In genomic region chr7:47380325-47381131, GRCh38 we compare ENCODE assay signal across 10 cellular contexts.
DNase-seq lines count a peak whose midpoint lies in the region; ATAC-seq and TF ChIP-seq lines count a peak whose summit lies in the region.
"Had no signal": no experiment of that assay in that cellular context is flagged by ENCODE, and none has a peak within 500 bp of the region (broad histone marks: within the 10 kb centered on the region; RNA-seq: fewer than 3 reads in every experiment).

No MANE protein-coding gene starts in this region.

- H3K4me1 ChIP-seq in HEK293 (ENCODE audit: control insufficient read depth, insufficient read depth, low read length) (peaks cover 3% of the 10 kb centered on the region), right cardiac atrium (ENCODE audit: control insufficient read depth, insufficient read depth, low read length) (peaks cover 22% of the 10 kb centered on the region), psoas muscle (peaks cover 26% of the 10 kb centered on the region), testis (peaks cover 18% of the 10 kb centered on the region)

- no peaks in the 10 kb centered on the region for H3K27me3 Mint-ChIP-seq in WTC11 (ENCODE audit: low read depth)

- CTCF ChIA-PET in HEK293 (lab: Yijun Ruan, JAX) = interaction anchor here (0.6 to 2.6 kb wide), 3 partner anchors 55 to 114 kb away, joined by 3 to 9 read pairs (median 6); no protein-coding TSS in a partner anchor
- CTCF ChIA-PET in WTC11 (lab: Charles Lee) = interaction anchor here (0.6 to 2.2 kb wide), 10 partner anchors 24 to 564 kb away, joined by 3 to 17 read pairs (median 6); no protein-coding TSS in a partner anchor

- peak overlapping the region; percentile 9 for H3K4me3 Mint-ChIP-seq in WTC11

- no peaks in the 10 kb centered on the region for H3K27me3 ChIP-seq in right cardiac atrium (ENCODE audit: control insufficient read depth, insufficient read depth)
- H3K27me3 ChIP-seq in psoas muscle (ENCODE audit: insufficient read depth in 3 of 3, low read length in 2 of 3) = no peaks in the 10 kb centered on the region
- H3K27me3 ChIP-seq in testis = no peaks in the 10 kb centered on the region

- no peaks in the 10 kb centered on the region for H3K36me3 Mint-ChIP-seq in WTC11

- WGBS in right cardiac atrium = 58% methylated on average over 15 of the region's 15 CpGs
- WGBS in psoas muscle, 3 donors = 50 to 80% (median 67%) methylated on average over 15 of the region's 15 CpGs
- WGBS in testis, 2 donors = 60 to 76% methylated on average over 11 to 15 of the region's 15 CpGs

- no peaks in the 10 kb centered on the region for H3K36me3 ChIP-seq in HEK293 (ENCODE audit: control insufficient read depth in 2 of 2, insufficient read depth in 1 of 2, low read length in 2 of 2)
- peaks cover 0 to 3% of the 10 kb centered on the region in 2 donors for H3K36me3 ChIP-seq in psoas muscle (ENCODE audit: insufficient read depth in 1 of 2, low read depth in 1 of 2)
- H3K36me3 ChIP-seq in testis (ENCODE audit: low read depth, missing control alignments) = no peaks in the 10 kb centered on the region

- no peak overlapping the region for H3K4me3 ChIP-seq in HEK293 (ENCODE audit: low read depth, low read length)
- no peak overlapping the region for H3K4me3 ChIP-seq in right cardiac atrium (ENCODE audit: low read length)
- H3K4me3 ChIP-seq in psoas muscle = peak overlapping the region; percentile 36
- H3K4me3 ChIP-seq in testis = no peak overlapping the region

- H3K9me3 Mint-ChIP-seq in WTC11 = no peaks in the 10 kb centered on the region

- intact Hi-C loops in right cardiac atrium (cut with DNase I) (loop anchor here in 1 of 4 donors (10.0 kb wide), 1 partner anchor 96 kb away; no protein-coding TSS in a partner anchor), psoas muscle (cut with DNase I) (no loop called here), testis (cut with DNase I; ENCODE audit: low total_unique reads) (no loop called here)

- POLR2A ChIA-PET in HEK293 (lab: Yijun Ruan, JAX) (no interaction called here), WTC11 (lab: Charles Lee) (interaction anchor here (0.7 kb wide), 1 partner anchor 48 kb away, joined by 3 read pairs; no protein-coding TSS in a partner anchor)

- DNase-seq in WTC11 (ENCODE audit: low spot score) (peak; percentile 49), right cardiac atrium (peak in 1 of 3 donors; percentile 45), psoas muscle (peak in 1 of 2 donors; percentile 25), testis (no peak), ureter (ENCODE audit: low spot score) (no peak)
- DNase-seq: DMS79 treated with DMSO at 0.1 percent for 48 hours had no signal

- H3K27ac Mint-ChIP-seq in WTC11 = peak overlapping the region; percentile 84

- H3K27ac ChIP-seq in HEK293 (ENCODE audit: extremely low read depth, low read depth, low read length) = no peak overlapping the region
- H3K27ac ChIP-seq in right cardiac atrium (ENCODE audit: low read length) = peak overlapping the region; percentile 30
- peak overlapping the region; percentile 41 for H3K27ac ChIP-seq in psoas muscle
- H3K27ac ChIP-seq in testis = no peak overlapping the region
- H3K27ac ChIP-seq: HL-60 had no signal

- H3K9me3 ChIP-seq in HEK293 (ENCODE audit: control insufficient read depth, insufficient read depth, low read depth, low read length) (no peaks in the 10 kb centered on the region), right cardiac atrium (ENCODE audit: control insufficient read depth, low read length) (no peaks in the 10 kb centered on the region), psoas muscle (no peaks in the 10 kb centered on the region), testis (no peaks in the 10 kb centered on the region)

- ATAC-seq in WTC11 = peak; percentile 73
- no peak for ATAC-seq in right cardiac atrium
- ATAC-seq in psoas muscle = no peak
- ATAC-seq in HG03039 (IDR thresholded peaks at IDR 0.05; ENCODE audit: unreplicated experiment) = no peak
- ATAC-seq in HG02852 (IDR thresholded peaks at IDR 0.05; ENCODE audit: unreplicated experiment) = no peak

- no peak for TF ChIP-seq POLR2A in testis (IDR thresholded peaks at IDR 0.05)

- peaks cover 37% of the 10 kb centered on the region for H3K4me1 Mint-ChIP-seq in WTC11

- TF ChIP-seq CTCF in HEK293 (tag by site-specific recombination; IDR thresholded peaks at IDR 0.05) (no peak), WTC11 (IDR thresholded peaks at IDR 0.05) (no peak), psoas muscle (IDR thresholded peaks at IDR 0.05) (no peak), testis (IDR thresholded peaks at IDR 0.05) (no peak)

TF ChIP-seq in HEK293, 187 proteins besides CTCF, POLR2A, EP300 and RAD21 (continues in another document):
- TF ChIP-seq ZNF488 (tag by site-specific recombination; IDR thresholded peaks at IDR 0.05) = no peak
- TF ChIP-seq ZNF26 (tag by site-specific recombination; IDR thresholded peaks at IDR 0.05) = no peak
- no peak for TF ChIP-seq ZNF335 (tag by site-specific recombination; conservative IDR thresholded peaks at IDR 0.05)
- TF ChIP-seq KLF9 (tag by site-specific recombination; IDR thresholded peaks at IDR 0.05; ENCODE audit: low read depth) = no peak
- no peak for TF ChIP-seq ZNF555 (tag by site-specific recombination; conservative IDR thresholded peaks at IDR 0.05)
- peak; percentile 48; the same call in 1 of the 2 replicates for TF ChIP-seq KLF1 (tag by site-specific recombination; IDR thresholded peaks at IDR 0.05)
- TF ChIP-seq ZNF623 (tag by site-specific recombination; IDR thresholded peaks at IDR 0.05) = no peak
- TF ChIP-seq SCRT1 (tag by site-specific recombination; IDR thresholded peaks at IDR 0.05; ENCODE audit: borderline replicate concordance) = no peak
- TF ChIP-seq ZSCAN30 (tag by site-specific recombination; IDR thresholded peaks at IDR 0.05) = no peak
- no peak for TF ChIP-seq ZNF423 (tag by site-specific recombination; IDR thresholded peaks at IDR 0.05)

TF ChIP-seq in WTC11, 78 proteins besides CTCF, POLR2A, EP300 and RAD21:
- no peak for TF ChIP-seq KAT7 (CRISPR knock-in tag; IDR thresholded peaks at IDR 0.05; ENCODE audit: borderline replicate concordance)
- TF ChIP-seq PRDM15 (CRISPR knock-in tag; IDR thresholded peaks at IDR 0.05) = peak; percentile 72; the same call in 1 of the 2 replicates
- peak; percentile 52 for TF ChIP-seq ZNF423 (CRISPR knock-in tag; IDR thresholded peaks at IDR 0.05)
- TF ChIP-seq FOXK1 (CRISPR knock-in tag; IDR thresholded peaks at IDR 0.05) = 0 out of 2 replicates have a peak, but pooled peaks have one; percentile 50
- TF ChIP-seq, protein P1, sequence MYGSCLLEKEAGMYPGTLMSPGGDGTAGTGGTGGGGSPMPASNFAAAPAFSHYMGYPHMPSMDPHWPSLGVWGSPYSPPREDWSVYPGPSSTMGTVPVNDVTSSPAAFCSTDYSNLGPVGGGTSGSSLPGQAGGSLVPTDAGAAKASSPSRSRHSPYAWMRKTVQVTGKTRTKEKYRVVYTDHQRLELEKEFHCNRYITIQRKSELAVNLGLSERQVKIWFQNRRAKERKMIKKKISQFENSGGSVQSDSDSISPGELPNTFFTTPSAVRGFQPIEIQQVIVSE (CRISPR knock-in tag; IDR thresholded peaks at IDR 0.05; ENCODE audit: borderline replicate concordance) = no peak

Comparison
In these comparisons a context has a peak if more than half of its experiments do, and no peak if none do; other contexts are left out.
1. H3K27ac ChIP-seq: peak in right cardiac atrium (single experiment) and psoas muscle (single experiment); none in HEK293 (single experiment) and testis (0 of 2).
2. Of the 8 proteins assayed by ChIP-seq in both HEK293 and WTC11: peak only in HEK293: none; only in WTC11: ZNF423; in both: none; in neither: 7.